In genomic region chrX:150299579-150299978, GRCh38 we compare ENCODE assay signal across 5 cellular contexts.
"Had no signal": no experiment of that assay in that cellular context is flagged by ENCODE, and none has a peak within 500 bp of the region (broad histone marks: within the 10 kb centered on the region; RNA-seq: fewer than 3 reads in every experiment).

No MANE protein-coding gene starts in this region.

- DNase-seq: H9, HCEC 1CT, KG1 had no signal

- H2AFZ ChIP-seq: GM23338 had no signal

- ATAC-seq: GM23338, K562 had no signal

- H3K4me2 ChIP-seq: GM23338 had no signal

- H3K4me3 ChIP-seq: GM23338, K562 had no signal
